24 cellular contexts compared by ENCODE assay signal in genomic region chr15:33084661-33085060, GRCh38.
"Had no signal": no experiment of that assay in that cellular context is flagged by ENCODE, and none has a peak within 500 bp of the region (broad histone marks: within the 10 kb centered on the region; RNA-seq: fewer than 3 reads in every experiment).

No MANE protein-coding gene starts in this region.

- H3K9me3 ChIP-seq: adrenal gland, ovary, right lobe of liver, upper lobe of right lung had no signal

- H3K36me3 ChIP-seq: adrenal gland, brain microvascular endothelial cell, ovary, right lobe of liver, upper lobe of right lung had no signal

- H3K27me3 ChIP-seq: adrenal gland, brain microvascular endothelial cell, dorsolateral prefrontal cortex, ovary, right lobe of liver, upper lobe of right lung had no signal

- H3K4me1 ChIP-seq: adrenal gland, right lobe of liver, upper lobe of right lung had no signal

- DNase-seq: activated CD4-positive, alpha-beta memory T cell treated with anti-CD3 and anti-CD28 coated beads for 36 hours; activated CD4-positive, alpha-beta T cell treated with anti-CD3 and anti-CD28 coated beads for 48 hours; activated CD8-positive, alpha-beta memory T cell treated with anti-CD3 and anti-CD28 coated beads, Interleukin-2, amount 50 U/mL, for 4 hours; activated effector memory CD4-positive, alpha-beta T cell treated with anti-CD3 and anti-CD28 coated beads, Interleukin-2, amount 50 U/mL, for 16 hours; activated naive CD4-positive, alpha-beta T cell treated with anti-CD3 and anti-CD28 coated beads for 36 hours; activated naive CD8-positive, alpha-beta T cell treated with anti-CD3 and anti-CD28 coated beads for 36 hours; activated T-cell treated with anti-CD3 and anti-CD28 coated beads, Interleukin-2, amount 50 U/mL, for 1 hour; adrenal gland; aorta; brain microvascular endothelial cell; dorsolateral prefrontal cortex; effector memory CD4-positive, alpha-beta T cell; left cardiac atrium; left ventricle myocardium superior; natural killer cell; ovary; right lobe of liver; stimulated activated CD4-positive, alpha-beta T cell treated with anti-CD3 and anti-CD28 coated beads, Interleukin-4, amount 100 ng/mL, for 24 hours; T-helper 1 cell; upper lobe of right lung had no signal

- H3K27ac ChIP-seq: adrenal gland, brain microvascular endothelial cell, coronary artery, dorsolateral prefrontal cortex, ovary, right lobe of liver, skin epidermis, upper lobe of right lung, VCaP had no signal

- H3K4me3 ChIP-seq: adrenal gland, coronary artery, dorsolateral prefrontal cortex, ovary, right lobe of liver, skin epidermis, upper lobe of right lung had no signal

- ATAC-seq: left cardiac atrium; left ventricle myocardium superior; natural killer cell; right lobe of liver; stimulated activated effector memory CD8-positive, alpha-beta T cell treated with anti-CD3 and anti-CD28 coated beads, Interleukin-12 subunit alpha, Interleukin-12 subunit beta, amount 100 ng/mL, for 72 hours; upper lobe of right lung had no signal
